Comparison of ENCODE assay signal across 23 cellular contexts in the genomic region with DNA sequence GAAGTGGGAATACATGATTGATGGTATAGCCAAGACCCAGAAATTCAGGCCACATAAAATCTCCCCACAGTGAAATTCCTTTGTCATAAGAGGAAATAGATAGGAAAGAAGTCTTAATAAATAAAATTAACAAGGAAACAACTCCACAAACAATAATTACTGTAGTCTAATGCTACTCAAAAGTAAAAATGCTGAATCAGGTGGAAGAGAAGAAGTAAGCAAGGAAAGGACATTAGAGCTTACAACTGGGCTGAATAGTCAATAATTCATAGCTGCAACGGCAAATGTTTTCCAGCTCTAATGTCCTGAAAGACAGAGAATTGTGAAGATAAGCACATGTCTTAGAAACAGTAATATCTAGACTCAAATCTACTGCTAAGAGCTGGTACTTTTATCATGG.
A peak's percentile ranks its signal among the peaks of the same experiment; 100 is the strongest.
DNase-seq lines count a peak whose midpoint lies in the region; ATAC-seq, FAIRE-seq and TF ChIP-seq lines count a peak whose summit lies in the region.
"Had no signal": no experiment of that assay in that cellular context is flagged by ENCODE, and none has a peak within 500 bp of the region (broad histone marks: within the 10 kb centered on the region; RNA-seq: fewer than 3 reads in every experiment).

No MANE protein-coding gene starts in this region.

- no peak overlapping the region for H3K4ac ChIP-seq in IMR-90 (ENCODE audit: low read depth, low read length)

- H3K27me3 ChIP-seq in BLaER1 (no peaks in the 10 kb centered on the region), IMR-90 (ENCODE audit: control insufficient read depth, insufficient read depth, low read length) (no peaks in the 10 kb centered on the region)

- H4K20me1 ChIP-seq in BLaER1 = no peaks in the 10 kb centered on the region
- no peaks in the 10 kb centered on the region for H4K20me1 ChIP-seq in IMR-90 (ENCODE audit: insufficient read depth, low read length)

- FAIRE-seq in A549 (lab: Jason Lieb, UNC) (no peak), frontal cortex (lab: Jason Lieb, UNC) (no peak)
- FAIRE-seq: A204.1, GM12878, GM12892, GM18507 had no signal

- H4K8ac ChIP-seq in IMR-90 (ENCODE audit: low read depth in 2 of 2, low read length in 2 of 2) = no peak overlapping the region

- H3K4me1 Mint-ChIP-seq in nephron = peaks cover 21% of the 10 kb centered on the region
- H3K4me1 Mint-ChIP-seq in activated T-helper 2 cell treated with anti-CD3 and anti-CD28 coated beads, Interferon-gamma antibody, Interleukin-2, Interleukin-4, amounts not matched to agents 10 μg/mL and 5 μg/mL and 100 μg/mL, durations not matched to agents 14 hours and 24 hours and 36 hours (ENCODE audit: low read depth) = no peaks in the 10 kb centered on the region
- H3K4me1 Mint-ChIP-seq: B cell had no signal

- H3K4me2 ChIP-seq in A549 (no peak overlapping the region), BLaER1 (peak overlapping the region; percentile 48), IMR-90 (ENCODE audit: low read depth, low read length) (no peak overlapping the region)

- H2BK120ac ChIP-seq in IMR-90 (ENCODE audit: low read depth, low read length) = no peak overlapping the region

- H3K9ac ChIP-seq in BLaER1 (no peak overlapping the region), IMR-90 (ENCODE audit: low read depth, low read length) (no peak overlapping the region)

- TF ChIP-seq POLR2A in A549 (IDR thresholded peaks at IDR 0.05; ENCODE audit: low read length) (no peak), IMR-90 (IDR thresholded peaks at IDR 0.05; ENCODE audit: low read depth, low read length) (no peak)

- H3K27ac Mint-ChIP-seq in nephron = peak overlapping the region; percentile 6 to 64 (median 11)
- no peak overlapping the region for H3K27ac Mint-ChIP-seq in activated T-helper 2 cell treated with anti-CD3 and anti-CD28 coated beads, Interferon-gamma antibody, Interleukin-2, Interleukin-4, amounts not matched to agents 10 μg/mL and 5 μg/mL and 100 μg/mL, durations not matched to agents 14 hours and 24 hours and 36 hours
- H3K27ac Mint-ChIP-seq: B cell; CD4-positive, alpha-beta T cell; CD8-positive, alpha-beta T cell had no signal

- H2BK15ac ChIP-seq in IMR-90 (ENCODE audit: low read depth, low read length) = no peak overlapping the region

- H3K79me1 ChIP-seq in IMR-90 (ENCODE audit: low read depth in 1 of 2, low read length in 2 of 2) = no peaks in the 10 kb centered on the region

- DNase-seq in A549 (ENCODE audit: low read depth in 1 of 2, low spot score in 1 of 2) (no peak), IMR-90 (no peak), NCI-H524 treated with DMSO at 0.1 percent for 48 hours (lab: John Stamatoyannopoulos, UW) (no peak), frontal cortex (ENCODE audit: low spot score in 2 of 2) (no peak)
- no peak for DNase-seq in activated T-helper 2 cell treated with anti-CD3 and anti-CD28 coated beads, Interferon-gamma antibody, Interleukin-2, Interleukin-4, amounts not matched to agents 10 μg/mL and 5 μg/mL and 100 μg/mL, durations not matched to agents 14 hours and 24 hours and 36 hours (ENCODE audit: low spot score)
- DNase-seq: 8988T; AML-193; Caco-2; Calu3; CD4-positive, alpha-beta T cell; CD8-positive, alpha-beta T cell; DND-41; EL; GDM1 had no signal

- H3K27me3 Mint-ChIP-seq in nephron (ENCODE audit: low read depth) = no peaks in the 10 kb centered on the region
- H3K27me3 Mint-ChIP-seq in activated T-helper 2 cell treated with anti-CD3 and anti-CD28 coated beads, Interferon-gamma antibody, Interleukin-2, Interleukin-4, amounts not matched to agents 10 μg/mL and 5 μg/mL and 100 μg/mL, durations not matched to agents 14 hours and 24 hours and 36 hours (ENCODE audit: low read depth) = no peaks in the 10 kb centered on the region
- H3K27me3 Mint-ChIP-seq: B cell; CD4-positive, alpha-beta T cell had no signal

- intact Hi-C loops in IMR-90 (cut with micrococcal nuclease) = no loop called here
- intact Hi-C loops in activated T-helper 2 cell treated with anti-CD3 and anti-CD28 coated beads, Interferon-gamma antibody, Interleukin-2, Interleukin-4, amounts not matched to agents 10 μg/mL and 5 μg/mL and 100 μg/mL, durations not matched to agents 14 hours and 24 hours and 36 hours (cut with micrococcal nuclease) = no loop called here

- H3K36me3 Mint-ChIP-seq in nephron (ENCODE audit: low read depth) = no peaks in the 10 kb centered on the region
- H3K36me3 Mint-ChIP-seq in activated T-helper 2 cell treated with anti-CD3 and anti-CD28 coated beads, Interferon-gamma antibody, Interleukin-2, Interleukin-4, amounts not matched to agents 10 μg/mL and 5 μg/mL and 100 μg/mL, durations not matched to agents 14 hours and 24 hours and 36 hours (ENCODE audit: low read depth) = no peaks in the 10 kb centered on the region
- H3K36me3 Mint-ChIP-seq: CD8-positive, alpha-beta T cell had no signal

- H3K23ac ChIP-seq in IMR-90 (ENCODE audit: low read depth, low read length) = no peak overlapping the region

- peaks cover 6% of the 10 kb centered on the region for H3K9me3 Mint-ChIP-seq in nephron
- H3K9me3 Mint-ChIP-seq in activated T-helper 2 cell treated with anti-CD3 and anti-CD28 coated beads, Interferon-gamma antibody, Interleukin-2, Interleukin-4, amounts not matched to agents 10 μg/mL and 5 μg/mL and 100 μg/mL, durations not matched to agents 14 hours and 24 hours and 36 hours = no peaks in the 10 kb centered on the region
- H3K9me3 Mint-ChIP-seq: CD4-positive, alpha-beta T cell; CD8-positive, alpha-beta T cell had no signal

- H3K36me3 ChIP-seq in BLaER1 = 0 out of 2 replicates have a peak, but pooled peaks cover 2% of the 10 kb centered on the region
- H3K36me3 ChIP-seq in IMR-90 (ENCODE audit: control insufficient read depth, insufficient read depth, low read length) = no peaks in the 10 kb centered on the region

- no peak overlapping the region for H3K27ac ChIP-seq in A549
- H3K27ac ChIP-seq in BLaER1 = peak overlapping the region; percentile 33; the same call in 1 of the 2 replicates
- H3K27ac ChIP-seq in IMR-90 (ENCODE audit: insufficient read depth, low read length) = no peak overlapping the region
- H3K27ac ChIP-seq: C4-2B had no signal

- no peak overlapping the region for H2BK20ac ChIP-seq in IMR-90 (ENCODE audit: low read depth, low read length)

- no peak overlapping the region for H3K18ac ChIP-seq in IMR-90 (ENCODE audit: low read depth, low read length)

- no peak overlapping the region for H3K4me3 Mint-ChIP-seq in nephron
- H3K4me3 Mint-ChIP-seq in activated T-helper 2 cell treated with anti-CD3 and anti-CD28 coated beads, Interferon-gamma antibody, Interleukin-2, Interleukin-4, amounts not matched to agents 10 μg/mL and 5 μg/mL and 100 μg/mL, durations not matched to agents 14 hours and 24 hours and 36 hours (ENCODE audit: low read depth) = no peak overlapping the region
- H3K4me3 Mint-ChIP-seq: B cell; CD4-positive, alpha-beta T cell; CD8-positive, alpha-beta T cell had no signal

- ATAC-seq in A549 = no peak
- no peak for ATAC-seq in IMR-90 (ENCODE audit: low read depth)
- no peak for ATAC-seq in esophagus mucosa
- ATAC-seq: CD8-positive, alpha-beta T cell; GM12878 had no signal

- H3K4me3 ChIP-seq in A549 (no peak overlapping the region), BLaER1 (no peak overlapping the region), IMR-90 (ENCODE audit: insufficient read depth, low read depth, low read length) (no peak overlapping the region)
- H3K4me3 ChIP-seq: GM12878 had no signal

- TF ChIP-seq RAD21 in A549 (conservative IDR thresholded peaks at IDR 0.05 in 1 of 2, IDR thresholded peaks at IDR 0.05 in 1 of 2) = no peak
- no peak for TF ChIP-seq RAD21 in IMR-90 (IDR thresholded peaks at IDR 0.05; ENCODE audit: low read length)

- H4K91ac ChIP-seq in IMR-90 (ENCODE audit: insufficient read depth, low read depth, low read length) = no peak overlapping the region

- POLR2A ChIA-PET in A549 (lab: Yijun Ruan, JAX) (no interaction called here), IMR-90 (lab: Charles Lee; ENCODE audit: unreplicated experiment) (no interaction called here)

- in situ Hi-C loops in IMR-90 (cut with MboI; ENCODE audit: low sequenced_read_pairs) = no loop called here

- H2AFZ ChIP-seq in IMR-90 (replicated peaks; ENCODE audit: low read length, poor library complexity) = no peak overlapping the region

- H2AK9ac ChIP-seq in IMR-90 (replicated peaks; ENCODE audit: low read depth, low read length, poor library complexity) = no peak overlapping the region

- no peak overlapping the region for H3K56ac ChIP-seq in IMR-90 (ENCODE audit: extremely low read depth, insufficient read depth, low read length)

- H3K9me3 ChIP-seq in A549 = no peaks in the 10 kb centered on the region
- H3K9me3 ChIP-seq in BLaER1 = peaks cover 20% of the 10 kb centered on the region
- H3K9me3 ChIP-seq in IMR-90 (ENCODE audit: control insufficient read depth, insufficient read depth, low read length) = no peaks in the 10 kb centered on the region
- H3K9me3 ChIP-seq: Caco-2 had no signal

- WGBS in A549 (ENCODE audit: missing lambda C conversion rate) = 7% methylated on average over 1 of the region's 1 CpG
- WGBS in IMR-90 (ENCODE audit: extremely low coverage in 2 of 2, insufficient read length in 1 of 2), 2 experiments = no CpG with 5 or more reads among the region's 1 CpG

- no peak overlapping the region for H2AK5ac ChIP-seq in IMR-90 (ENCODE audit: low read depth, low read length)

- no peak for TF ChIP-seq CTCF in A549 (IDR thresholded peaks at IDR 0.05)
- TF ChIP-seq CTCF in IMR-90 (conservative IDR thresholded peaks at IDR 0.05; ENCODE audit: low read depth, low read length) = no peak
- no peak for TF ChIP-seq CTCF in nephron (IDR thresholded peaks at IDR 0.05; ENCODE audit: unreplicated experiment in 3 of 3)

- CTCF ChIA-PET in A549 (lab: Yijun Ruan, JAX) (no interaction called here), IMR-90 (lab: Yijun Ruan, JAX) (no interaction called here)

- H3K9me1 ChIP-seq in IMR-90 (ENCODE audit: insufficient read depth, low read length) = peaks cover 7% of the 10 kb centered on the region

- no peaks in the 10 kb centered on the region; the same call in 2 of the 3 replicates for H3K4me1 ChIP-seq in A549
- H3K4me1 ChIP-seq in BLaER1 = peaks cover 76% of the 10 kb centered on the region
- H3K4me1 ChIP-seq in IMR-90 (ENCODE audit: control insufficient read depth, insufficient read depth, low read length) = peaks cover 3% of the 10 kb centered on the region
- H3K4me1 ChIP-seq: Caco-2 had no signal

- no peak overlapping the region for H2BK5ac ChIP-seq in IMR-90 (ENCODE audit: low read depth, low read length, poor library complexity, severe bottlenecking)

- TF ChIP-seq EP300 in A549 (IDR thresholded peaks at IDR 0.05) = no peak

- H4K5ac ChIP-seq in IMR-90 (ENCODE audit: low read depth, low read length) = no peak overlapping the region

- no TSS peak for BruUV-seq in IMR-90 (replicated peaks; lab: Mats Ljungman, UMichigan)

- dilution Hi-C loops in IMR-90 (cut with HindIII; ENCODE audit: low sequenced_read_pairs, unreplicated experiment) = no loop called here

- no peak overlapping the region for H3K14ac ChIP-seq in IMR-90 (replicated peaks; ENCODE audit: low read depth, low read length)

TF ChIP-seq in A549, 52 proteins besides CTCF, POLR2A, EP300 and RAD21:
- TF ChIP-seq NFE2L2 (conservative IDR thresholded peaks at IDR 0.05; ENCODE audit: low read length) = no peak
- TF ChIP-seq MAFK (IDR thresholded peaks at IDR 0.05; ENCODE audit: partially characterized antibody) = peak; percentile 46
